1 cellular context compared by ENCODE assay signal in the genomic region with DNA sequence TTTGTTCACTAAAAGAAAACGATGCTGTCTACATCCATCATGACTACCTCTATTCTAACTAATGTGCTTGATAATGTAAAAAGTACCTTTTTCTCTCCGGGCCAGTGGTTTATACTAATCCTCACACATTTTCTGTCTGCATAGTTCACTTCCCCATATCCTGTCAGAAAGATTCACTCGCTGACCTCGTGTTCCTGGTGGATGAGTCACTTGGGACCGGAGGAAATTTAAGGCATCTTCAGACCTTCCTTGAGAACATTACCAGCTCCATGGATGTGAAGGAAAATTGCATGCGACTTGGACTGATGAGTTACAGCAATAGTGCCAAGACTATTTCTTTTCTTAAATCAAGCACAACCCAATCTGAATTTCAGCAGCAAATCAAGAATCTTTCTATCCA.
TF ChIP-seq lines count a peak whose summit lies in the region.

No MANE protein-coding gene starts in this region.

TF ChIP-seq in endothelial cell of umbilical vein, 7 proteins besides CTCF, POLR2A, EP300 and RAD21:
- TF ChIP-seq POLR2AphosphoS5 (IDR thresholded peaks at IDR 0.05; ENCODE audit: insufficient read depth, low read depth, low read length) (no peak), FOS (IDR thresholded peaks at IDR 0.05; ENCODE audit: borderline replicate concordance, insufficient read depth, low read length) (peak; percentile 47)
